In the genomic region with DNA sequence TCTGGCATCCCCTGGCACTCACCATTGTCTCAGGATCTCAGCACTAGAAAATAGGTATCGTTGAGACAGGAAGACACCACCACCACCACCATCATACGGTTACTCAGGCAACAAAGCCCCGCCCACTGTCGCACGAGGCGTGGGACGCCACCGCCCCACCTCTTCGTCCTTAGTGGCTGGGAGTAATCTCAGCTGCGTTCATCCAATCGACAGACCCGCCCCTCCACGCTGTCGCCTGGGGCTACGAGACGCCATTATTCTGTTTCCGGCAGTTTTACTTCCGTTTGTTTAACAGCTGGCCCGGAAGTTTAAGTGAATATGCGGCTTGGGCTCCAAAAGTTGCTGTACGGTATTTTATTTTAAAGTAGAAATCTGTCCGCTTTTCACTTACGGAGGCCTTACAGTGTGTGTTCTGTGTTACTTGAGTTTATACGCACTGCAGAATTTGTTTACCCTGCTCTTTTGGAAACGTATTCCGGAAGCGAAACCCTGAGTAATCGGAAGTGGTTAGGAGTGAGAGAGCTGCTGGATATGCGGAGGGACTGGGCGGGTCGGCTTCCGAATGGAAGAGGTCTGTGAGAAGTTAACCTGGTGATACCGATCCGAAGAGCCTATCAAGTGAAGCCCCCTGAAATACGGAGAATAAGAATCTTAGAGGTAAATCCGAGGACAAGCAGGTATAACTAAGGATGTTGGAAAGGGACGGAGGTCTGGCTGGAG, we compare ENCODE assay signal across 1 cellular context.
TF ChIP-seq lines count a peak whose summit lies in the region.

Gene BLZF1, plus strand, starts transcription at position 510 of the 720 bp plus-strand sequence. CDS start 1,328 bp downstream, outside the sequence.
A gene with protein sequence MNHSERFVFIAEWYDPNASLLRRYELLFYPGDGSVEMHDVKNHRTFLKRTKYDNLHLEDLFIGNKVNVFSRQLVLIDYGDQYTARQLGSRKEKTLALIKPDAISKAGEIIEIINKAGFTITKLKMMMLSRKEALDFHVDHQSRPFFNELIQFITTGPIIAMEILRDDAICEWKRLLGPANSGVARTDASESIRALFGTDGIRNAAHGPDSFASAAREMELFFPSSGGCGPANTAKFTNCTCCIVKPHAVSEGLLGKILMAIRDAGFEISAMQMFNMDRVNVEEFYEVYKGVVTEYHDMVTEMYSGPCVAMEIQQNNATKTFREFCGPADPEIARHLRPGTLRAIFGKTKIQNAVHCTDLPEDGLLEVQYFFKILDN (minus strand): TSS at position 112 of the 720 bp plus-strand sequence. CDS start 87 bp downstream, at position 25.

TF ChIP-seq in K562, 482 proteins besides CTCF, POLR2A, EP300 and RAD21 (continued from another document):
- no peak for TF ChIP-seq GATAD2A (IDR thresholded peaks at IDR 0.05)
- TF ChIP-seq L3MBTL2 (IDR thresholded peaks at IDR 0.05) = peak; percentile 43
- no peak for TF ChIP-seq MECOM (CRISPR knock-in tag; IDR thresholded peaks at IDR 0.05)
- peak; percentile 84 for TF ChIP-seq KDM5B (IDR thresholded peaks at IDR 0.05; ENCODE audit: insufficient replicate concordance, low read depth, low read length)
- TF ChIP-seq ATF6 (CRISPR knock-in tag; IDR thresholded peaks at IDR 0.05) = 0 out of 2 replicates have a peak, but pooled peaks have one; percentile 17
- no peak for TF ChIP-seq TEAD2 (tag; IDR thresholded peaks at IDR 0.05)
- TF ChIP-seq, protein P1, sequence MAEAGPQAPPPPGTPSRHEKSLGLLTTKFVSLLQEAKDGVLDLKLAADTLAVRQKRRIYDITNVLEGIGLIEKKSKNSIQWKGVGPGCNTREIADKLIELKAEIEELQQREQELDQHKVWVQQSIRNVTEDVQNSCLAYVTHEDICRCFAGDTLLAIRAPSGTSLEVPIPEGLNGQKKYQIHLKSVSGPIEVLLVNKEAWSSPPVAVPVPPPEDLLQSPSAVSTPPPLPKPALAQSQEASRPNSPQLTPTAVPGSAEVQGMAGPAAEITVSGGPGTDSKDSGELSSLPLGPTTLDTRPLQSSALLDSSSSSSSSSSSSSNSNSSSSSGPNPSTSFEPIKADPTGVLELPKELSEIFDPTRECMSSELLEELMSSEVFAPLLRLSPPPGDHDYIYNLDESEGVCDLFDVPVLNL (CRISPR knock-in tag; IDR thresholded peaks at IDR 0.05; ENCODE audit: low read depth) = no peak
- no peak for TF ChIP-seq MYNN (IDR thresholded peaks at IDR 0.05)
- TF ChIP-seq MYNN (CRISPR knock-in tag; IDR thresholded peaks at IDR 0.05) = no peak
- no peak for TF ChIP-seq PPARD (CRISPR knock-in tag; IDR thresholded peaks at IDR 0.05)
- no peak for TF ChIP-seq ZFP30 (CRISPR knock-in tag; IDR thresholded peaks at IDR 0.05; ENCODE audit: borderline replicate concordance)
- TF ChIP-seq THRAP3 (IDR thresholded peaks at IDR 0.05; ENCODE audit: borderline replicate concordance) = peak; percentile 18; the same call in 1 of the 2 replicates
- TF ChIP-seq, protein P2, sequence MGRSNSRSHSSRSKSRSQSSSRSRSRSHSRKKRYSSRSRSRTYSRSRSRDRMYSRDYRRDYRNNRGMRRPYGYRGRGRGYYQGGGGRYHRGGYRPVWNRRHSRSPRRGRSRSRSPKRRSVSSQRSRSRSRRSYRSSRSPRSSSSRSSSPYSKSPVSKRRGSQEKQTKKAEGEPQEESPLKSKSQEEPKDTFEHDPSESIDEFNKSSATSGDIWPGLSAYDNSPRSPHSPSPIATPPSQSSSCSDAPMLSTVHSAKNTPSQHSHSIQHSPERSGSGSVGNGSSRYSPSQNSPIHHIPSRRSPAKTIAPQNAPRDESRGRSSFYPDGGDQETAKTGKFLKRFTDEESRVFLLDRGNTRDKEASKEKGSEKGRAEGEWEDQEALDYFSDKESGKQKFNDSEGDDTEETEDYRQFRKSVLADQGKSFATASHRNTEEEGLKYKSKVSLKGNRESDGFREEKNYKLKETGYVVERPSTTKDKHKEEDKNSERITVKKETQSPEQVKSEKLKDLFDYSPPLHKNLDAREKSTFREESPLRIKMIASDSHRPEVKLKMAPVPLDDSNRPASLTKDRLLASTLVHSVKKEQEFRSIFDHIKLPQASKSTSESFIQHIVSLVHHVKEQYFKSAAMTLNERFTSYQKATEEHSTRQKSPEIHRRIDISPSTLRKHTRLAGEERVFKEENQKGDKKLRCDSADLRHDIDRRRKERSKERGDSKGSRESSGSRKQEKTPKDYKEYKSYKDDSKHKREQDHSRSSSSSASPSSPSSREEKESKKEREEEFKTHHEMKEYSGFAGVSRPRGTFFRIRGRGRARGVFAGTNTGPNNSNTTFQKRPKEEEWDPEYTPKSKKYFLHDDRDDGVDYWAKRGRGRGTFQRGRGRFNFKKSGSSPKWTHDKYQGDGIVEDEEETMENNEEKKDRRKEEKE (IDR thresholded peaks at IDR 0.05; ENCODE audit: borderline replicate concordance in 1 of 2, control insufficient read depth in 1 of 2, low read depth in 2 of 2, low read length in 1 of 2) = no peak
- no peak for TF ChIP-seq HMGN3 (IDR thresholded peaks at IDR 0.05; ENCODE audit: borderline replicate concordance, extremely low read depth, insufficient read length, low read depth, low read length)
- no peak for TF ChIP-seq KAT2B (IDR thresholded peaks at IDR 0.05; ENCODE audit: low read depth, low read length)
- TF ChIP-seq, protein P3, sequence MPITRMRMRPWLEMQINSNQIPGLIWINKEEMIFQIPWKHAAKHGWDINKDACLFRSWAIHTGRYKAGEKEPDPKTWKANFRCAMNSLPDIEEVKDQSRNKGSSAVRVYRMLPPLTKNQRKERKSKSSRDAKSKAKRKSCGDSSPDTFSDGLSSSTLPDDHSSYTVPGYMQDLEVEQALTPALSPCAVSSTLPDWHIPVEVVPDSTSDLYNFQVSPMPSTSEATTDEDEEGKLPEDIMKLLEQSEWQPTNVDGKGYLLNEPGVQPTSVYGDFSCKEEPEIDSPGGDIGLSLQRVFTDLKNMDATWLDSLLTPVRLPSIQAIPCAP (CRISPR knock-in tag; IDR thresholded peaks at IDR 0.05; ENCODE audit: borderline replicate concordance) = no peak
- TF ChIP-seq HMBOX1 (IDR thresholded peaks at IDR 0.05) = peak; percentile 68
- 0 out of 2 replicates have a peak, but pooled peaks have one; percentile 25 for TF ChIP-seq SMARCE1 (IDR thresholded peaks at IDR 0.05)
- no peak for TF ChIP-seq WHSC1 (IDR thresholded peaks at IDR 0.05; ENCODE audit: low read length)
- TF ChIP-seq ZZZ3 (IDR thresholded peaks at IDR 0.05) = peak; percentile 81
- TF ChIP-seq ATF1 (CRISPR knock-in tag; IDR thresholded peaks at IDR 0.05) = no peak
- peak; percentile 94 for TF ChIP-seq ATF1 (tag; IDR thresholded peaks at IDR 0.05)
- TF ChIP-seq MTA3 (IDR thresholded peaks at IDR 0.05; ENCODE audit: borderline replicate concordance) = peak; percentile 34; the same call in 1 of the 2 replicates
- TF ChIP-seq FOSL1 (tag; conservative IDR thresholded peaks at IDR 0.05) = peak; percentile 88
- no peak for TF ChIP-seq BCL6 (CRISPR knock-in tag; IDR thresholded peaks at IDR 0.05)
- no peak for TF ChIP-seq ZFP1 (CRISPR knock-in tag; IDR thresholded peaks at IDR 0.05)
- TF ChIP-seq NEUROD1 (IDR thresholded peaks at IDR 0.05; ENCODE audit: borderline replicate concordance, low read depth, low read length, partially characterized antibody) = peak; percentile 57
